8 cellular contexts compared by ENCODE assay signal in the genomic region with DNA sequence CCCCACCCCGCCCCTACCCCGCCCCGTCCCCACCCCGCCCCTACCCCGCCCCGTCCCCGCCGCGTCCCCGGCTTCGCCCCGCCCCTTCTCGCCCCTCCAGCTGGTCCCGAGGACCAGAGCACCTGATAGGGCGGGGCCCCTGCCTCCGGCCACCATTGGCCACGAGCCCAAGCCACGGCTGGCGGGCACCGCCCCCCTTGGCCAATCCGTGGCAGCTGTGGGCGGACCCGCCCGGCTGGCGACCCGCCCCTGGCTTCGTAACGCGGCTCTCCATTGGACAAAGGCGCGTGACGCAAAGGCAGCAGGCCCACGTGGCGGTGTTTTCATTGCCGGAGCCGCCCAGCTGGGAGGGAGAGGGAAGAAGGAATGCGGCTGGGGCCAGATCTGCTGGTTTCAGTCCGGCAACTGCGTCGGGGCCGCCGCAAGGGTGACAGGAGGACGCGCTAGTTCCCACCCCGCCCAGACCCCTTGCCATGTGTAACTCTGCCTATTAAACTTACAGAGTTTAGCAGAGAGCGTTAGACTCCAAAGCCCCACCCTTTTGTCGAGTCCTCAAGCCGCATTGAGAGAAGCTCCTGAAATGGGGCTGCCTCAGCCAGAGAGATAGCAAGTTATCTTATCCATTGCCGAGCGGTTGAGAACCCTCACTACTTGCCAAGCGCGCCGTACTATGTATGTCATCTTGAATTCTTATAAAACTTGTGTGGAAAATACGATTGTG. TPM values are rescaled to one million over a fixed set of nuclear protein-coding genes. Genes with fewer than 3 reads are reported as not detected.
A peak's percentile ranks its signal among the peaks of the same experiment; 100 is the strongest.
DNase-seq lines count a peak whose midpoint lies in the region; ATAC-seq, FAIRE-seq and TF ChIP-seq lines count a peak whose summit lies in the region.

No MANE protein-coding gene starts in this region.

- peak; percentile 87 to 93 for ATAC-seq in A549
- ATAC-seq in GM18867 (IDR thresholded peaks at IDR 0.05; ENCODE audit: unreplicated experiment), result peak; percentile 71
- peak; percentile 75 for ATAC-seq in HG03097 (IDR thresholded peaks at IDR 0.05; ENCODE audit: low FRiP score, unreplicated experiment)

- FAIRE-seq in A549 (lab: Jason Lieb, UNC) (peak; percentile 28), bronchial epithelial cell (lab: Jason Lieb, UNC) (no peak), small intestine (lab: Jason Lieb, UNC) (no peak)

- H3K4me1 ChIP-seq in A549, result peaks cover 17% of the 10 kb centered on the region
- H3K4me1 ChIP-seq in small intestine (ENCODE audit: control insufficient read depth in 2 of 2, insufficient read depth in 1 of 2, low read depth in 1 of 2, low read length in 1 of 2), result peaks cover 0 to 6% of the 10 kb centered on the region in 2 donors

- H3K4me3 ChIP-seq in A549 (peak overlapping the region; percentile 92), WERI-Rb-1 (ENCODE audit: low read depth, low read length) (peak overlapping the region; percentile 47), bronchial epithelial cell (ENCODE audit: low read depth, low read length) (peak overlapping the region; percentile 71), small intestine (ENCODE audit: low read depth in 1 of 2, low read length in 2 of 2) (peak overlapping the region in 1 of 2 donors; percentile 50)

- H3K4me2 ChIP-seq in A549, result peak overlapping the region; percentile 99

- H3K27ac ChIP-seq in A549, result no peak overlapping the region
- H3K27ac ChIP-seq in WERI-Rb-1, result no peak overlapping the region
- H3K27ac ChIP-seq in small intestine (ENCODE audit: low read depth in 1 of 2, low read length in 1 of 2), result peak overlapping the region; percentile 60 to 77

- TF ChIP-seq POLR2A in A549 (IDR thresholded peaks at IDR 0.05; ENCODE audit: low read length), result no peak

- no peak for TF ChIP-seq EP300 in A549 (IDR thresholded peaks at IDR 0.05)

- H3K36me3 ChIP-seq in WERI-Rb-1 (no peaks in the 10 kb centered on the region), bronchial epithelial cell (ENCODE audit: control insufficient read depth, insufficient read depth, low read length) (no peaks in the 10 kb centered on the region), small intestine (ENCODE audit: control insufficient read depth in 2 of 2, insufficient read depth in 2 of 2, low read length in 2 of 2) (no peaks in the 10 kb centered on the region)

- POLR2A ChIA-PET in A549 (lab: Yijun Ruan, JAX), result interaction anchor here (0.6 to 2.6 kb wide), 10 partner anchors 17 to 438 kb away, joined by 3 to 20 read pairs (median 4); partner anchors contain the start of genes AMZ2 and KPNA2

- no peaks in the 10 kb centered on the region for H3K9me3 ChIP-seq in A549
- no peaks in the 10 kb centered on the region for H3K9me3 ChIP-seq in WERI-Rb-1 (ENCODE audit: severe bottlenecking)
- H3K9me3 ChIP-seq in small intestine (ENCODE audit: control insufficient read depth, low read depth), result no peaks in the 10 kb centered on the region

- H3K27me3 ChIP-seq in WERI-Rb-1 (ENCODE audit: insufficient read depth, low read depth, severe bottlenecking), result no peaks in the 10 kb centered on the region
- no peaks in the 10 kb centered on the region for H3K27me3 ChIP-seq in bronchial epithelial cell (ENCODE audit: control insufficient read depth, insufficient read depth, low read length)
- H3K27me3 ChIP-seq in small intestine (ENCODE audit: control insufficient read depth in 2 of 2, insufficient read depth in 2 of 2, low read length in 2 of 2), result no peaks in the 10 kb centered on the region

- no peak for TF ChIP-seq RAD21 in A549 (conservative IDR thresholded peaks at IDR 0.05 in 1 of 2, IDR thresholded peaks at IDR 0.05 in 1 of 2)

- CTCF ChIA-PET in A549 (lab: Yijun Ruan, JAX), result interaction anchor here (0.6 to 11.7 kb wide), 14 partner anchors 9 to 384 kb away, joined by 3 to 115 read pairs (median 5); no protein-coding TSS in a partner anchor

- WGBS in A549 (ENCODE audit: missing lambda C conversion rate), result 1% methylated on average over 23 of the region's 54 CpGs
- 1% methylated on average over 39 to 52 of the region's 54 CpGs for WGBS in small intestine, 3 donors

- DNase-seq in A549 (ENCODE audit: low read depth in 1 of 2, low spot score in 1 of 2), result peak; percentile 97 to 98
- DNase-seq in NCI-H2171 (lab: John Stamatoyannopoulos, UW), result peak; percentile 97
- peak; percentile 99 for DNase-seq in WERI-Rb-1
- peak; percentile 90 for DNase-seq in bronchial epithelial cell (ENCODE audit: low read depth)
- DNase-seq in iPS-NIHi11 (ENCODE audit: low spot score), result peak; percentile 95
- DNase-seq in small intestine, result peak; percentile 98

- TF ChIP-seq CTCF in A549 (IDR thresholded peaks at IDR 0.05), result no peak
- no peak for TF ChIP-seq CTCF in WERI-Rb-1 (IDR thresholded peaks at IDR 0.05; ENCODE audit: low read depth, low read length)
- TF ChIP-seq CTCF in bronchial epithelial cell (IDR thresholded peaks at IDR 0.05; ENCODE audit: insufficient read depth, low read length, severe bottlenecking), result no peak

TF ChIP-seq in A549, 52 proteins besides CTCF, POLR2A, EP300 and RAD21:
- TF ChIP-seq USF2 (IDR thresholded peaks at IDR 0.05) (peak; percentile 97), MYC (IDR thresholded peaks at IDR 0.05; ENCODE audit: borderline replicate concordance, low read length) (peak; percentile 32; the same call in 1 of the 2 replicates), ZFP36 (IDR thresholded peaks at IDR 0.05; ENCODE audit: borderline replicate concordance, partially characterized antibody) (no peak), HOXB5 (CRISPR knock-in tag; IDR thresholded peaks at IDR 0.05) (no peak), RFX5 (IDR thresholded peaks at IDR 0.05) (peak; percentile 70; the same call in 1 of the 2 replicates)
- TF ChIP-seq, protein P1, sequence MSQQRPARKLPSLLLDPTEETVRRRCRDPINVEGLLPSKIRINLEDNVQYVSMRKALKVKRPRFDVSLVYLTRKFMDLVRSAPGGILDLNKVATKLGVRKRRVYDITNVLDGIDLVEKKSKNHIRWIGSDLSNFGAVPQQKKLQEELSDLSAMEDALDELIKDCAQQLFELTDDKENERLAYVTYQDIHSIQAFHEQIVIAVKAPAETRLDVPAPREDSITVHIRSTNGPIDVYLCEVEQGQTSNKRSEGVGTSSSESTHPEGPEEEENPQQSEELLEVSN (IDR thresholded peaks at IDR 0.05; ENCODE audit: borderline replicate concordance, low read depth), result peak; percentile 32; the same call in 1 of the 2 replicates
- TF ChIP-seq, protein P2, sequence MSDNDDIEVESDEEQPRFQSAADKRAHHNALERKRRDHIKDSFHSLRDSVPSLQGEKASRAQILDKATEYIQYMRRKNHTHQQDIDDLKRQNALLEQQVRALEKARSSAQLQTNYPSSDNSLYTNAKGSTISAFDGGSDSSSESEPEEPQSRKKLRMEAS (IDR thresholded peaks at IDR 0.05), result peak; percentile 100
TF ChIP-seq in A549: peak in this region for 5.

RNA-seq across cellular contexts. Expression of gene WIPI1, which starts 0.4 kb away (rescaled TPM):
- 19.7 and 26.1 TPM in 2 replicates for polyA plus RNA-seq in A549 (2011; rRNA removed)
- 5.2 and 6.7 TPM in 2 replicates for polyA plus RNA-seq in A549 (2012; cell fraction: cytosol; rRNA removed)
- polyA plus RNA-seq in A549 (2012; cell fraction: nucleus; rRNA removed), result 3.3 and 3.4 TPM in 2 replicates
- 6.9 to 11.6 TPM (median 9.5 TPM) in 3 replicates for polyA plus RNA-seq in A549 (2017; fragmentation: RNase III; extraction: RNeasy Plus Mini Kit Qiagen cat#74134 plus additional on column Dnase treatment)
- polyA minus RNA-seq in A549 (2011; rRNA and poly(A)+ RNA removed), result 16.2 and 25.9 TPM in 2 replicates
- 79.5 and 86.0 TPM in 2 replicates for total RNA-seq in bronchial epithelial cell
- 10 to 100 TPM; 11.6 to 21.6 (median 18.1) TPM for polyA plus RNA-seq in small intestine

RNA-seq across cellular contexts. Expression of gene PRKAR1A, which starts 54.5 kb away (rescaled TPM):
- polyA plus RNA-seq in A549 (2011; rRNA removed) (244 and 370 TPM in 2 replicates), A549 (2017; fragmentation: RNase III; extraction: RNeasy Plus Mini Kit Qiagen cat#74134 plus additional on column Dnase treatment) (239 to 259 TPM (median 244 TPM) in 3 replicates), small intestine (10 to 100 TPM; 22.4 to 61.6 (median 32.7) TPM)
- 109 and 137 TPM in 2 replicates for polyA plus RNA-seq in A549 (2012; cell fraction: cytosol; rRNA removed)
- polyA plus RNA-seq in A549 (2012; cell fraction: nucleus; rRNA removed), result 108 and 114 TPM in 2 replicates
- 386 and 403 TPM in 2 replicates for polyA minus RNA-seq in A549 (2011; rRNA and poly(A)+ RNA removed)
- 226 and 248 TPM in 2 replicates for total RNA-seq in bronchial epithelial cell

Comparison
In these comparisons a context has a peak if more than half of its experiments do, and no peak if none do; other contexts are left out.
1. H3K27ac ChIP-seq: peak in small intestine (2 of 2); none in A549 (0 of 2) and WERI-Rb-1 (single experiment).
2. Peak in every context shown above with its lines, with median percentiles within 50 percentile points of each other: ATAC-seq and DNase-seq.